Comparison of ENCODE assay signal across 1 cellular context in the genomic region with DNA sequence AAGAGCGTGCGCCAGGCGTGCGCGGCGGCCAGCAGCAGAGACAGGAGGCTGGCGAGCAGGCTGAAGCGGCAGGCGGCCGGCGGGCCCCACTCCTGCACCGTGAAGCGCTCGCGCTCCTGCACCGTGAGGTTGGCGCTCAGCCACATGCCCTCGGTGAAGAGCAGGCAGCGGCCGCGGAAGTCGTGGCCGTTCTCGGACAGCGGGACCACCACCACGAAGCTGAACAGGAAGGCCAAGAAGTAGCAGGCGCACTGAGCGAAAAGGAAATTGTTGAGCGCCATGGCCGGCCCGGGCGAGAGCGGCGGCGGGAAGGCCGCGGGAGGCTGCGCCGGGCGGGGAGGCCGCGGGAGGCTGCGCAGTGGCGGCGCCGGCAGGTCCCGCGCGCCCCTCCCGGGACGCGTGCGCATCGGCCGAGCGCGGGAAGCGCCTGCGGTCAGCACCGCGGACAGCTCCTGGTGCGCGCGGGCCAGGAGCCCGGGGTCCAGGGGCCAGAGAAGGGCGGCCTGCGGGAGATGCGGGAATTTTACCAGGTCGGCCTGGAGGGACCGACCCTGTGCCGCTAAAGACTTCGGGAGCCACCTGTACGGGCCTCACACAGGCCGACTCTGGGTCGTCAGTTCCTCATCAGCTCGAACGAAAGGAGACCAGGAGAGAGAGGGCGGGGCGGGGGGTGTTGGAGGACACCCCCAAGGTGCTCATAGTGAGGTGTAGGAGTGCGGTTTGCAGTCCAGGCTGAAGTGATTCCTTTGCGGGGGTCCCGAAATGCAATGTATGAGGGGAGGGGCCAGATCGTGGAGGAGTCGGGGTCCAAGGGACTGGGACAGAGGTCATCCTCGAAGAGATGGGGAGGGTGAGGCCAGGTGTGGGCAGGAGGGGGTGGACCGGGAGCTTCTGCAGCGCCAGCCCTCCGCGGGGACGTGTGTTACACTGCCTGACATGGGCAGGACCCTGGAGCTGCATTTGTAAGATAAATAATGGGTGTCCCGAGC.
TF ChIP-seq lines count a peak whose summit lies in the region.

A gene (minus strand): TSS at position 312 of the 989 bp plus-strand sequence. CDS start 31 bp downstream, at position 281.

TF ChIP-seq in HepG2, 621 proteins besides CTCF, POLR2A, EP300 and RAD21 (continued from another document and continues in another):
- TF ChIP-seq, protein P1, sequence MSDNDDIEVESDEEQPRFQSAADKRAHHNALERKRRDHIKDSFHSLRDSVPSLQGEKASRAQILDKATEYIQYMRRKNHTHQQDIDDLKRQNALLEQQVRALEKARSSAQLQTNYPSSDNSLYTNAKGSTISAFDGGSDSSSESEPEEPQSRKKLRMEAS (IDR thresholded peaks at IDR 0.05) = peak; percentile 39; the same call in 1 of the 2 replicates
- TF ChIP-seq SALL1 (CRISPR knock-in tag; IDR thresholded peaks at IDR 0.05) (peak; percentile 69), ZNF772 (CRISPR knock-in tag; IDR thresholded peaks at IDR 0.05) (peak; percentile 63; the same call in 1 of the 2 replicates), ZNF670 (CRISPR knock-in tag; IDR thresholded peaks at IDR 0.05; ENCODE audit: borderline replicate concordance) (no peak), HNRNPK (IDR thresholded peaks at IDR 0.05; ENCODE audit: low read depth, low read length, poor library complexity, severe bottlenecking) (no peak), FOXO1 (CRISPR knock-in tag; IDR thresholded peaks at IDR 0.05) (no peak), ZNF619 (CRISPR knock-in tag; IDR thresholded peaks at IDR 0.05) (no peak), ZNF292 (CRISPR knock-in tag; IDR thresholded peaks at IDR 0.05; ENCODE audit: borderline replicate concordance, low read depth) (no peak), HCFC1 (IDR thresholded peaks at IDR 0.05; ENCODE audit: low read depth, low read length) (no peak), LCORL (IDR thresholded peaks at IDR 0.05) (no peak), LCORL (CRISPR knock-in tag; IDR thresholded peaks at IDR 0.05) (no peak), ZSCAN20 (CRISPR knock-in tag; IDR thresholded peaks at IDR 0.05; ENCODE audit: borderline replicate concordance) (peak; percentile 65; the same call in 1 of the 2 replicates), ZNF543 (CRISPR knock-in tag; IDR thresholded peaks at IDR 0.05) (0 out of 2 replicates have a peak, but pooled peaks have one; percentile 34), ZIK1 (CRISPR knock-in tag; IDR thresholded peaks at IDR 0.05; ENCODE audit: borderline replicate concordance, low read depth) (peak; percentile 73; the same call in 1 of the 2 replicates), ZNF343 (CRISPR knock-in tag; IDR thresholded peaks at IDR 0.05) (no peak), XRCC5 (optimal IDR thresholded peaks at IDR 0.05; ENCODE audit: low read length) (no peak), ZNF138 (CRISPR knock-in tag; IDR thresholded peaks at IDR 0.05; ENCODE audit: low read depth) (0 out of 2 replicates have a peak, but pooled peaks have one; percentile 56), ZNF34 (CRISPR knock-in tag; IDR thresholded peaks at IDR 0.05; ENCODE audit: borderline replicate concordance) (no peak), ZNF253 (CRISPR knock-in tag; IDR thresholded peaks at IDR 0.05; ENCODE audit: borderline replicate concordance) (no peak), REPIN1 (CRISPR knock-in tag; IDR thresholded peaks at IDR 0.05; ENCODE audit: borderline replicate concordance, low read depth) (no peak), FOXJ3 (CRISPR knock-in tag; IDR thresholded peaks at IDR 0.05; ENCODE audit: borderline replicate concordance) (no peak), SOX13 (IDR thresholded peaks at IDR 0.05) (no peak), SOX13 (CRISPR knock-in tag; conservative IDR thresholded peaks at IDR 0.05 in 1 of 2, IDR thresholded peaks at IDR 0.05 in 1 of 2) (0 out of 4 replicates have a peak, but pooled peaks of 1 of the 2 experiments have one; percentile 21), MXI1 (IDR thresholded peaks at IDR 0.05; ENCODE audit: borderline replicate concordance, low read depth, low read length) (no peak), NFYC (CRISPR knock-in tag; IDR thresholded peaks at IDR 0.05) (no peak), RFX5 (IDR thresholded peaks at IDR 0.05; ENCODE audit: low read depth, low read length) (no peak), ETV5 (CRISPR knock-in tag; IDR thresholded peaks at IDR 0.05; ENCODE audit: borderline replicate concordance) (no peak), SP2 (CRISPR knock-in tag; IDR thresholded peaks at IDR 0.05) (no peak), ZNF616 (CRISPR knock-in tag; IDR thresholded peaks at IDR 0.05; ENCODE audit: low read depth) (peak; percentile 39; the same call in 1 of the 2 replicates), SATB2 (CRISPR knock-in tag; IDR thresholded peaks at IDR 0.05) (peak; percentile 85; the same call in 1 of the 2 replicates), RBM22 (optimal IDR thresholded peaks at IDR 0.05; ENCODE audit: low read length) (no peak), ZBTB1 (CRISPR knock-in tag; IDR thresholded peaks at IDR 0.05; ENCODE audit: borderline replicate concordance) (no peak), ZNF20 (CRISPR knock-in tag; IDR thresholded peaks at IDR 0.05) (no peak), PHB2 (IDR thresholded peaks at IDR 0.05; ENCODE audit: partially characterized antibody) (no peak), KMT2B (CRISPR knock-in tag; IDR thresholded peaks at IDR 0.05) (no peak), ZNF749 (CRISPR knock-in tag; IDR thresholded peaks at IDR 0.05; ENCODE audit: borderline replicate concordance) (0 out of 2 replicates have a peak, but pooled peaks have one; percentile 37), CEBPG (CRISPR knock-in tag; IDR thresholded peaks at IDR 0.05) (no peak), ZNF263 (CRISPR knock-in tag; IDR thresholded peaks at IDR 0.05) (peak; percentile 43; the same call in 1 of the 2 replicates), TSC22D2 (CRISPR knock-in tag; IDR thresholded peaks at IDR 0.05; ENCODE audit: borderline replicate concordance) (peak; percentile 76; the same call in 1 of the 2 replicates), MEIS2 (CRISPR knock-in tag; IDR thresholded peaks at IDR 0.05) (peak; percentile 67; the same call in 1 of the 2 replicates), RFXAP (CRISPR knock-in tag; IDR thresholded peaks at IDR 0.05; ENCODE audit: borderline replicate concordance) (peak; percentile 58; the same call in 1 of the 2 replicates)
- TF ChIP-seq, protein P2, sequence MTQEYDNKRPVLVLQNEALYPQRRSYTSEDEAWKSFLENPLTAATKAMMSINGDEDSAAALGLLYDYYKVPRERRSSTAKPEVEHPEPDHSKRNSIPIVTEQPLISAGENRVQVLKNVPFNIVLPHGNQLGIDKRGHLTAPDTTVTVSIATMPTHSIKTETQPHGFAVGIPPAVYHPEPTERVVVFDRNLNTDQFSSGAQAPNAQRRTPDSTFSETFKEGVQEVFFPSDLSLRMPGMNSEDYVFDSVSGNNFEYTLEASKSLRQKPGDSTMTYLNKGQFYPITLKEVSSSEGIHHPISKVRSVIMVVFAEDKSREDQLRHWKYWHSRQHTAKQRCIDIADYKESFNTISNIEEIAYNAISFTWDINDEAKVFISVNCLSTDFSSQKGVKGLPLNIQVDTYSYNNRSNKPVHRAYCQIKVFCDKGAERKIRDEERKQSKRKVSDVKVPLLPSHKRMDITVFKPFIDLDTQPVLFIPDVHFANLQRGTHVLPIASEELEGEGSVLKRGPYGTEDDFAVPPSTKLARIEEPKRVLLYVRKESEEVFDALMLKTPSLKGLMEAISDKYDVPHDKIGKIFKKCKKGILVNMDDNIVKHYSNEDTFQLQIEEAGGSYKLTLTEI (CRISPR knock-in tag; conservative IDR thresholded peaks at IDR 0.05) = no peak
- TF ChIP-seq, protein P3, sequence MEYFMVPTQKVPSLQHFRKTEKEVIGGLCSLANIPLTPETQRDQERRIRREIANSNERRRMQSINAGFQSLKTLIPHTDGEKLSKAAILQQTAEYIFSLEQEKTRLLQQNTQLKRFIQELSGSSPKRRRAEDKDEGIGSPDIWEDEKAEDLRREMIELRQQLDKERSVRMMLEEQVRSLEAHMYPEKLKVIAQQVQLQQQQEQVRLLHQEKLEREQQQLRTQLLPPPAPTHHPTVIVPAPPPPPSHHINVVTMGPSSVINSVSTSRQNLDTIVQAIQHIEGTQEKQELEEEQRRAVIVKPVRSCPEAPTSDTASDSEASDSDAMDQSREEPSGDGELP (IDR thresholded peaks at IDR 0.05; ENCODE audit: borderline replicate concordance, low read depth) = no peak
- TF ChIP-seq, protein P4, sequence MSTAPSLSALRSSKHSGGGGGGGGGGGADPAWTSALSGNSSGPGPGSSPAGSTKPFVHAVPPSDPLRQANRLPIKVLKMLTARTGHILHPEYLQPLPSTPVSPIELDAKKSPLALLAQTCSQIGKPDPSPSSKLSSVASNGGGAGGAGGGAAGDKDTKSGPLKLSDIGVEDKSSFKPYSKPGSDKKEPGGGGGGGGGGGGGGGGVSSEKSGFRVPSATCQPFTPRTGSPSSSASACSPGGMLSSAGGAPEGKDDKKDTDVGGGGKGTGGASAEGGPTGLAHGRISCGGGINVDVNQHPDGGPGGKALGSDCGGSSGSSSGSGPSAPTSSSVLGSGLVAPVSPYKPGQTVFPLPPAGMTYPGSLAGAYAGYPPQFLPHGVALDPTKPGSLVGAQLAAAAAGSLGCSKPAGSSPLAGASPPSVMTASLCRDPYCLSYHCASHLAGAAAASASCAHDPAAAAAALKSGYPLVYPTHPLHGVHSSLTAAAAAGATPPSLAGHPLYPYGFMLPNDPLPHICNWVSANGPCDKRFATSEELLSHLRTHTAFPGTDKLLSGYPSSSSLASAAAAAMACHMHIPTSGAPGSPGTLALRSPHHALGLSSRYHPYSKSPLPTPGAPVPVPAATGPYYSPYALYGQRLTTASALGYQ (CRISPR knock-in tag; IDR thresholded peaks at IDR 0.05) = no peak
- TF ChIP-seq, protein P5, sequence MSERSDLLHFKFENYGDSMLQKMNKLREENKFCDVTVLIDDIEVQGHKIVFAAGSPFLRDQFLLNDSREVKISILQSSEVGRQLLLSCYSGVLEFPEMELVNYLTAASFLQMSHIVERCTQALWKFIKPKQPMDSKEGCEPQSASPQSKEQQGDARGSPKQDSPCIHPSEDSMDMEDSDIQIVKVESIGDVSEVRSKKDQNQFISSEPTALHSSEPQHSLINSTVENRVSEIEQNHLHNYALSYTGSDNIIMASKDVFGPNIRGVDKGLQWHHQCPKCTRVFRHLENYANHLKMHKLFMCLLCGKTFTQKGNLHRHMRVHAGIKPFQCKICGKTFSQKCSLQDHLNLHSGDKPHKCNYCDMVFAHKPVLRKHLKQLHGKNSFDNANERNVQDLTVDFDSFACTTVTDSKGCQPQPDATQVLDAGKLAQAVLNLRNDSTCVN (CRISPR knock-in tag; IDR thresholded peaks at IDR 0.05; ENCODE audit: borderline replicate concordance) = peak; percentile 31; the same call in 1 of the 2 replicates
- TF ChIP-seq, protein P6, sequence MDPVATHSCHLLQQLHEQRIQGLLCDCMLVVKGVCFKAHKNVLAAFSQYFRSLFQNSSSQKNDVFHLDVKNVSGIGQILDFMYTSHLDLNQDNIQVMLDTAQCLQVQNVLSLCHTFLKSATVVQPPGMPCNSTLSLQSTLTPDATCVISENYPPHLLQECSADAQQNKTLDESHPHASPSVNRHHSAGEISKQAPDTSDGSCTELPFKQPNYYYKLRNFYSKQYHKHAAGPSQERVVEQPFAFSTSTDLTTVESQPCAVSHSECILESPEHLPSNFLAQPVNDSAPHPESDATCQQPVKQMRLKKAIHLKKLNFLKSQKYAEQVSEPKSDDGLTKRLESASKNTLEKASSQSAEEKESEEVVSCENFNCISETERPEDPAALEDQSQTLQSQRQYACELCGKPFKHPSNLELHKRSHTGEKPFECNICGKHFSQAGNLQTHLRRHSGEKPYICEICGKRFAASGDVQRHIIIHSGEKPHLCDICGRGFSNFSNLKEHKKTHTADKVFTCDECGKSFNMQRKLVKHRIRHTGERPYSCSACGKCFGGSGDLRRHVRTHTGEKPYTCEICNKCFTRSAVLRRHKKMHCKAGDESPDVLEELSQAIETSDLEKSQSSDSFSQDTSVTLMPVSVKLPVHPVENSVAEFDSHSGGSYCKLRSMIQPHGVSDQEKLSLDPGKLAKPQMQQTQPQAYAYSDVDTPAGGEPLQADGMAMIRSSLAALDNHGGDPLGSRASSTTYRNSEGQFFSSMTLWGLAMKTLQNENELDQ (CRISPR knock-in tag; IDR thresholded peaks at IDR 0.05; ENCODE audit: borderline replicate concordance) = no peak
- TF ChIP-seq, protein P7, sequence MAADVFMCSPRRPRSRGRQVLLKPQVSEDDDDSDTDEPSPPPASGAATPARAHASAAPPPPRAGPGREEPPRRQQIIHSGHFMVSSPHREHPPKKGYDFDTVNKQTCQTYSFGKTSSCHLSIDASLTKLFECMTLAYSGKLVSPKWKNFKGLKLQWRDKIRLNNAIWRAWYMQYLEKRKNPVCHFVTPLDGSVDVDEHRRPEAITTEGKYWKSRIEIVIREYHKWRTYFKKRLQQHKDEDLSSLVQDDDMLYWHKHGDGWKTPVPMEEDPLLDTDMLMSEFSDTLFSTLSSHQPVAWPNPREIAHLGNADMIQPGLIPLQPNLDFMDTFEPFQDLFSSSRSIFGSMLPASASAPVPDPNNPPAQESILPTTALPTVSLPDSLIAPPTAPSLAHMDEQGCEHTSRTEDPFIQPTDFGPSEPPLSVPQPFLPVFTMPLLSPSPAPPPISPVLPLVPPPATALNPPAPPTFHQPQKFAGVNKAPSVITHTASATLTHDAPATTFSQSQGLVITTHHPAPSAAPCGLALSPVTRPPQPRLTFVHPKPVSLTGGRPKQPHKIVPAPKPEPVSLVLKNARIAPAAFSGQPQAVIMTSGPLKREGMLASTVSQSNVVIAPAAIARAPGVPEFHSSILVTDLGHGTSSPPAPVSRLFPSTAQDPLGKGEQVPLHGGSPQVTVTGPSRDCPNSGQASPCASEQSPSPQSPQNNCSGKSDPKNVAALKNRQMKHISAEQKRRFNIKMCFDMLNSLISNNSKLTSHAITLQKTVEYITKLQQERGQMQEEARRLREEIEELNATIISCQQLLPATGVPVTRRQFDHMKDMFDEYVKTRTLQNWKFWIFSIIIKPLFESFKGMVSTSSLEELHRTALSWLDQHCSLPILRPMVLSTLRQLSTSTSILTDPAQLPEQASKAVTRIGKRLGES (CRISPR knock-in tag; IDR thresholded peaks at IDR 0.05; ENCODE audit: borderline replicate concordance) = peak; percentile 53; the same call in 1 of the 2 replicates
- TF ChIP-seq, protein P8, sequence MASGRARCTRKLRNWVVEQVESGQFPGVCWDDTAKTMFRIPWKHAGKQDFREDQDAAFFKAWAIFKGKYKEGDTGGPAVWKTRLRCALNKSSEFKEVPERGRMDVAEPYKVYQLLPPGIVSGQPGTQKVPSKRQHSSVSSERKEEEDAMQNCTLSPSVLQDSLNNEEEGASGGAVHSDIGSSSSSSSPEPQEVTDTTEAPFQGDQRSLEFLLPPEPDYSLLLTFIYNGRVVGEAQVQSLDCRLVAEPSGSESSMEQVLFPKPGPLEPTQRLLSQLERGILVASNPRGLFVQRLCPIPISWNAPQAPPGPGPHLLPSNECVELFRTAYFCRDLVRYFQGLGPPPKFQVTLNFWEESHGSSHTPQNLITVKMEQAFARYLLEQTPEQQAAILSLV (CRISPR knock-in tag; IDR thresholded peaks at IDR 0.05; ENCODE audit: borderline replicate concordance) = 0 out of 2 replicates have a peak, but pooled peaks have one; percentile 79
- TF ChIP-seq, protein P9, sequence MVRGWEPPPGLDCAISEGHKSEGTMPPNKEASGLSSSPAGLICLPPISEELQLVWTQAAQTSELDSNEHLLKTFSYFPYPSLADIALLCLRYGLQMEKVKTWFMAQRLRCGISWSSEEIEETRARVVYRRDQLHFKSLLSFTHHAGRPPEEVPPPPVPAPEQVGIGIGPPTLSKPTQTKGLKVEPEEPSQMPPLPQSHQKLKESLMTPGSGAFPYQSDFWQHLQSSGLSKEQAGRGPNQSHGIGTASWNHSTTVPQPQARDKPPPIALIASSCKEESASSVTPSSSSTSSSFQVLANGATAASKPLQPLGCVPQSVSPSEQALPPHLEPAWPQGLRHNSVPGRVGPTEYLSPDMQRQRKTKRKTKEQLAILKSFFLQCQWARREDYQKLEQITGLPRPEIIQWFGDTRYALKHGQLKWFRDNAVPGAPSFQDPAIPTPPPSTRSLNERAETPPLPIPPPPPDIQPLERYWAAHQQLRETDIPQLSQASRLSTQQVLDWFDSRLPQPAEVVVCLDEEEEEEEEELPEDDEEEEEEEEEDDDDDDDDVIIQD (CRISPR knock-in tag; IDR thresholded peaks at IDR 0.05; ENCODE audit: low read depth) = no peak
